ENCODE assay signal across 1 cellular context in the genomic region with DNA sequence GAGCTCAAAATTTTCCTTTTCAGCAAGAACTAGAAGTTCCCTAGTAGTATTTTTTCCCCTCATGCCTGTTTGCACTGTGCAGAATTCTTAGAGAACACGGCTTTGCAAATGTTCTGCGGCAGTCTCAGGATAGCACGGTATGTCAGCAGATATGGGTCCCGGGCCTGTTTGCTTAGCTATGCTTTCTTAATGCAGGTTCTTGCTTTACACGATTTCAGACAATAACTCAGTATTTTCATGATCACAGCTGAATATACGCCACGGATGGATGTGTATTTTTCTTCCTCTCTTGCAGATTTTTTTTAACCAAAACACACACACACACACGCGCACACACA.
TF ChIP-seq lines count a peak whose summit lies in the region.

No MANE protein-coding gene starts in this region.

TF ChIP-seq in K562, 482 proteins besides CTCF, POLR2A, EP300 and RAD21:
- TF ChIP-seq EP400 (IDR thresholded peaks at IDR 0.05) = no peak
- TF ChIP-seq ZNF224 (CRISPR knock-in tag; IDR thresholded peaks at IDR 0.05) = no peak
- TF ChIP-seq FOXA1 (IDR thresholded peaks at IDR 0.05; ENCODE audit: borderline replicate concordance) = no peak
- TF ChIP-seq ELF4 (CRISPR knock-in tag; IDR thresholded peaks at IDR 0.05) = no peak
- no peak for TF ChIP-seq RHOXF2B (CRISPR knock-in tag; conservative IDR thresholded peaks at IDR 0.05)
- no peak for TF ChIP-seq EHMT2 (IDR thresholded peaks at IDR 0.05)
